Comparison of ENCODE assay signal across 31 cellular contexts in the genomic region with DNA sequence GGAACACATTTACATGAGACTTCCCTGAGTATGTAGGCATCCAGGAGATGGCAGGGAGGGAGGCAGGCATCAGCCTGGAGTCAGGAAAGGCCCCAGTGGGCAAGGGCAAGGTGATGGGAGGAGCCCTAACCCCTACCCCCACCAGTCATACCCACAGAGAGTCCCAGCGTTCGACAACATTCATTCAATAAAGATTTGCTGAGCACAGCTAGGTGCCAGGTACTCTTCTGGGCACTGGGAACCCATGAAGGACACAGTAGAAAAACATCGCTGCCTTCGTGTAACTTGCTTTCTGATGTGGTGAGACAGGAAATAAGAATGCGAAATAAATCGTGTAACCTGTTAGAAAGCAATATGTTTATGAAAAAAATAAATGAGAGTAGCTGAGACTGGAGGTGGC.
"Had no signal": no experiment of that assay in that cellular context is flagged by ENCODE, and none has a peak within 500 bp of the region (broad histone marks: within the 10 kb centered on the region; RNA-seq: fewer than 3 reads in every experiment).

No MANE protein-coding gene starts in this region.

- H3K4me1 ChIP-seq: breast epithelium, colonic mucosa had no signal

- DNase-seq: activated CD4-positive, alpha-beta memory T cell treated with anti-CD3 and anti-CD28 coated beads for 36 hours; activated CD4-positive, alpha-beta T cell treated with anti-CD3 and anti-CD28 coated beads for 36 hours; activated CD4-positive, alpha-beta T cell treated with anti-CD3 and anti-CD28 coated beads, Interleukin-2, amount 10 ng/mL, durations not matched to agents 24 days and 14 days; activated CD4-positive, CD25-positive, alpha-beta regulatory T cell; activated CD4-positive, CD25-positive, alpha-beta regulatory T cell treated with anti-CD3 and anti-CD28 coated beads, Interleukin-2, amount 50 U/mL, for 72 hours; activated CD8-positive, alpha-beta memory T cell treated with anti-CD3 and anti-CD28 coated beads, Interleukin-2, amount 10 ng/mL, durations not matched to agents 7 days and 5 days; activated CD8-positive, alpha-beta memory T cell treated with anti-CD3 and anti-CD28 coated beads, Interleukin-2, amount 50 U/mL, for 4 hours; activated CD8-positive, alpha-beta T cell treated with anti-CD3 and anti-CD28 coated beads, Interleukin-2, amount 10 ng/mL, durations not matched to agents 7 days and 5 days; activated gamma-delta T cell; activated naive CD4-positive, alpha-beta T cell; activated naive CD4-positive, alpha-beta T cell treated with anti-CD3 and anti-CD28 coated beads, Interleukin-2, amount 10 ng/mL, durations not matched to agents 7 days and 5 days; activated naive CD8-positive, alpha-beta T cell treated with anti-CD3 and anti-CD28 coated beads, Interleukin-2, amount 10 ng/mL, durations not matched to agents 7 days and 5 days; activated T-cell treated with anti-CD3 and anti-CD28 coated beads, Interleukin-2, amount 50 U/mL, for 1 hour; activated T-cell treated with anti-CD3 and anti-CD28 coated beads, Interleukin-2, amount 50 U/mL, for 72 hours; central memory CD4-positive, alpha-beta T cell; cerebellar nuclear complex; colonic mucosa; effector CD8-positive, alpha-beta T cell; foreskin fibroblast; SW 1271; T1000 had no signal

- H3K4me1 Mint-ChIP-seq: activated CD4-positive, alpha-beta T cell treated with anti-CD3 and anti-CD28 coated beads, Interleukin-2, amount 10 ng/mL, durations not matched to agents 24 days and 14 days; activated CD8-positive, alpha-beta memory T cell treated with anti-CD3 and anti-CD28 coated beads, Interleukin-2, amount 10 ng/mL, durations not matched to agents 7 days and 5 days had no signal

- H3K36me3 Mint-ChIP-seq: activated CD4-positive, alpha-beta memory T cell treated with anti-CD3 and anti-CD28 coated beads for 36 hours; activated CD8-positive, alpha-beta memory T cell treated with anti-CD3 and anti-CD28 coated beads, Interleukin-2, amount 10 ng/mL, durations not matched to agents 7 days and 5 days; activated naive CD4-positive, alpha-beta T cell treated with anti-CD3 and anti-CD28 coated beads, Interleukin-2, amount 10 ng/mL, durations not matched to agents 7 days and 5 days; activated naive CD4-positive, alpha-beta T cell treated with anti-CD3 and anti-CD28 coated beads, Interleukin-2, amount 50 U/mL, for 72 hours; activated naive CD8-positive, alpha-beta T cell treated with anti-CD3 and anti-CD28 coated beads, Interleukin-2, amount 10 ng/mL, durations not matched to agents 7 days and 5 days; brain; T-cell had no signal

- H3K9me3 Mint-ChIP-seq: activated CD4-positive, alpha-beta memory T cell treated with anti-CD3 and anti-CD28 coated beads for 36 hours; activated CD4-positive, alpha-beta T cell treated with anti-CD3 and anti-CD28 coated beads, Interleukin-2, amount 10 ng/mL, durations not matched to agents 24 days and 14 days; activated naive CD4-positive, alpha-beta T cell treated with anti-CD3 and anti-CD28 coated beads, Interleukin-2, amount 10 ng/mL, durations not matched to agents 7 days and 5 days; activated naive CD4-positive, alpha-beta T cell treated with anti-CD3 and anti-CD28 coated beads, Interleukin-2, amount 50 U/mL, for 72 hours; activated naive CD8-positive, alpha-beta T cell treated with anti-CD3 and anti-CD28 coated beads, Interleukin-2, amount 10 ng/mL, durations not matched to agents 7 days and 5 days; activated T-cell treated with anti-CD3 and anti-CD28 coated beads, Interleukin-2, amount 50 U/mL, for 72 hours; T-cell; T-helper 1 cell treated with Interleukin-12 subunit alpha and Interleukin-12 subunit beta and Interleukin-4 antibody, amounts not matched to agents 30 μg/mL and 1 μg/mL, for 36 hours; T-helper 2 cell treated with Interferon-gamma antibody and Interleukin-4, amounts not matched to agents 5 μg/mL and 100 μg/mL, for 36 hours had no signal

- H3K36me3 ChIP-seq: ascending aorta, breast epithelium, cardiac muscle cell, colonic mucosa had no signal

- H3K27me3 ChIP-seq: ascending aorta, breast epithelium, cardiac muscle cell, colonic mucosa had no signal

- ATAC-seq: activated CD4-positive, alpha-beta T cell treated with anti-CD3 and anti-CD28 coated beads for 36 hours; activated CD8-positive, alpha-beta memory T cell treated with anti-CD3 and anti-CD28 coated beads, Interleukin-2, amount 10 ng/mL, durations not matched to agents 7 days and 5 days; activated CD8-positive, alpha-beta T cell treated with anti-CD3 and anti-CD28 coated beads, Interleukin-2, amount 10 ng/mL, durations not matched to agents 7 days and 5 days; activated naive CD4-positive, alpha-beta T cell treated with anti-CD3 and anti-CD28 coated beads, Interleukin-2, amount 50 U/mL, for 72 hours; activated T-cell treated with anti-CD3 and anti-CD28 coated beads, Interleukin-2, amount 50 U/mL, for 72 hours; esophagus mucosa had no signal

- H3K4me3 ChIP-seq: ascending aorta, breast epithelium, cardiac muscle cell, colonic mucosa had no signal

- H3K4me3 Mint-ChIP-seq: activated CD4-positive, alpha-beta memory T cell treated with anti-CD3 and anti-CD28 coated beads for 36 hours; activated CD4-positive, alpha-beta T cell treated with anti-CD3 and anti-CD28 coated beads for 36 hours; activated CD4-positive, alpha-beta T cell treated with anti-CD3 and anti-CD28 coated beads, Interleukin-2, amount 10 ng/mL, durations not matched to agents 24 days and 14 days; activated CD8-positive, alpha-beta memory T cell treated with anti-CD3 and anti-CD28 coated beads, Interleukin-2, amount 10 ng/mL, durations not matched to agents 7 days and 5 days; activated CD8-positive, alpha-beta T cell treated with anti-CD3 and anti-CD28 coated beads, Interleukin-2, amount 10 ng/mL, durations not matched to agents 7 days and 5 days; activated naive CD4-positive, alpha-beta T cell treated with anti-CD3 and anti-CD28 coated beads, Interleukin-2, amount 10 ng/mL, durations not matched to agents 7 days and 5 days; activated naive CD8-positive, alpha-beta T cell treated with anti-CD3 and anti-CD28 coated beads, Interleukin-2, amount 10 ng/mL, durations not matched to agents 7 days and 5 days; activated T-cell treated with anti-CD3 and anti-CD28 coated beads, Interleukin-2, amount 50 U/mL, for 72 hours; brain; T-cell; T-helper 1 cell treated with Interleukin-12 subunit alpha and Interleukin-12 subunit beta and Interleukin-4 antibody, amounts not matched to agents 30 μg/mL and 1 μg/mL, for 36 hours; T-helper 2 cell treated with Interferon-gamma antibody and Interleukin-4, amounts not matched to agents 5 μg/mL and 100 μg/mL, for 36 hours had no signal

- H3K27ac Mint-ChIP-seq: activated CD4-positive, alpha-beta memory T cell treated with anti-CD3 and anti-CD28 coated beads for 36 hours; activated CD4-positive, alpha-beta T cell treated with anti-CD3 and anti-CD28 coated beads for 36 hours; activated CD4-positive, alpha-beta T cell treated with anti-CD3 and anti-CD28 coated beads, Interleukin-2, amount 10 ng/mL, durations not matched to agents 24 days and 14 days; activated CD8-positive, alpha-beta memory T cell treated with anti-CD3 and anti-CD28 coated beads, Interleukin-2, amount 10 ng/mL, durations not matched to agents 7 days and 5 days; activated CD8-positive, alpha-beta T cell treated with anti-CD3 and anti-CD28 coated beads, Interleukin-2, amount 10 ng/mL, durations not matched to agents 7 days and 5 days; activated naive CD4-positive, alpha-beta T cell treated with anti-CD3 and anti-CD28 coated beads, Interleukin-2, amount 10 ng/mL, durations not matched to agents 7 days and 5 days; activated naive CD8-positive, alpha-beta T cell treated with anti-CD3 and anti-CD28 coated beads, Interleukin-2, amount 10 ng/mL, durations not matched to agents 7 days and 5 days; activated T-cell treated with anti-CD3 and anti-CD28 coated beads, Interleukin-2, amount 50 U/mL, for 72 hours; brain; T-cell; T-helper 1 cell treated with Interleukin-12 subunit alpha and Interleukin-12 subunit beta and Interleukin-4 antibody, amounts not matched to agents 30 μg/mL and 1 μg/mL, for 36 hours; T-helper 2 cell treated with Interferon-gamma antibody and Interleukin-4, amounts not matched to agents 5 μg/mL and 100 μg/mL, for 36 hours had no signal

- H3K27me3 Mint-ChIP-seq: activated CD4-positive, alpha-beta memory T cell treated with anti-CD3 and anti-CD28 coated beads for 36 hours; brain had no signal

- H3K27ac ChIP-seq: ascending aorta, breast epithelium, colonic mucosa had no signal

- FAIRE-seq: frontal cortex had no signal

- H3K9me3 ChIP-seq: ascending aorta, breast epithelium, colonic mucosa had no signal
